ENCODE assay signal across 1 cellular context in genomic region chr9:86282077-86282978, GRCh38.
A peak's percentile ranks its signal among the peaks of the same experiment; 100 is the strongest.
TF ChIP-seq lines count a peak whose summit lies in the region.

ISCA1 (minus strand) TSS chr9:86282538; CDS start chr9:86282458, 80 bp downstream.

TF ChIP-seq in K562, 482 proteins besides CTCF, POLR2A, EP300 and RAD21 (continued from another document and continues in another):
- TF ChIP-seq, protein P1, sequence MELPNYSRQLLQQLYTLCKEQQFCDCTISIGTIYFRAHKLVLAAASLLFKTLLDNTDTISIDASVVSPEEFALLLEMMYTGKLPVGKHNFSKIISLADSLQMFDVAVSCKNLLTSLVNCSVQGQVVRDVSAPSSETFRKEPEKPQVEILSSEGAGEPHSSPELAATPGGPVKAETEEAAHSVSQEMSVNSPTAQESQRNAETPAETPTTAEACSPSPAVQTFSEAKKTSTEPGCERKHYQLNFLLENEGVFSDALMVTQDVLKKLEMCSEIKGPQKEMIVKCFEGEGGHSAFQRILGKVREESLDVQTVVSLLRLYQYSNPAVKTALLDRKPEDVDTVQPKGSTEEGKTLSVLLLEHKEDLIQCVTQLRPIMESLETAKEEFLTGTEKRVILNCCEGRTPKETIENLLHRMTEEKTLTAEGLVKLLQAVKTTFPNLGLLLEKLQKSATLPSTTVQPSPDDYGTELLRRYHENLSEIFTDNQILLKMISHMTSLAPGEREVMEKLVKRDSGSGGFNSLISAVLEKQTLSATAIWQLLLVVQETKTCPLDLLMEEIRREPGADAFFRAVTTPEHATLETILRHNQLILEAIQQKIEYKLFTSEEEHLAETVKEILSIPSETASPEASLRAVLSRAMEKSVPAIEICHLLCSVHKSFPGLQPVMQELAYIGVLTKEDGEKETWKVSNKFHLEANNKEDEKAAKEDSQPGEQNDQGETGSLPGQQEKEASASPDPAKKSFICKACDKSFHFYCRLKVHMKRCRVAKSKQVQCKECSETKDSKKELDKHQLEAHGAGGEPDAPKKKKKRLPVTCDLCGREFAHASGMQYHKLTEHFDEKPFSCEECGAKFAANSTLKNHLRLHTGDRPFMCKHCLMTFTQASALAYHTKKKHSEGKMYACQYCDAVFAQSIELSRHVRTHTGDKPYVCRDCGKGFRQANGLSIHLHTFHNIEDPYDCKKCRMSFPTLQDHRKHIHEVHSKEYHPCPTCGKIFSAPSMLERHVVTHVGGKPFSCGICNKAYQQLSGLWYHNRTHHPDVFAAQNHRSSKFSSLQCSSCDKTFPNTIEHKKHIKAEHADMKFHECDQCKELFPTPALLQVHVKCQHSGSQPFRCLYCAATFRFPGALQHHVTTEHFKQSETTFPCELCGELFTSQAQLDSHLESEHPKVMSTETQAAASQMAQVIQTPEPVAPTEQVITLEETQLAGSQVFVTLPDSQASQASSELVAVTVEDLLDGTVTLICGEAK (IDR thresholded peaks at IDR 0.05): peak; percentile 58
- TF ChIP-seq, protein P1 (CRISPR knock-in tag; IDR thresholded peaks at IDR 0.05): no peak
- TF ChIP-seq NR0B1 (IDR thresholded peaks at IDR 0.05; ENCODE audit: partially characterized antibody) (no peak), TFAP4 (CRISPR knock-in tag; IDR thresholded peaks at IDR 0.05; ENCODE audit: borderline replicate concordance) (peak; percentile 90), CBX3 (IDR thresholded peaks at IDR 0.05; ENCODE audit: borderline replicate concordance in 1 of 2, low read length in 2 of 2) (no peak), YBX1 (IDR thresholded peaks at IDR 0.05) (no peak), CREB3 (tag; conservative IDR thresholded peaks at IDR 0.05; ENCODE audit: low read depth) (no peak), GTF2E2 (tag; IDR thresholded peaks at IDR 0.05) (no peak), ZNF77 (CRISPR knock-in tag; IDR thresholded peaks at IDR 0.05) (no peak), ZNF764 (CRISPR knock-in tag; IDR thresholded peaks at IDR 0.05; ENCODE audit: low read depth) (no peak), SNAPC5 (CRISPR knock-in tag; IDR thresholded peaks at IDR 0.05) (no peak), KDM5B (IDR thresholded peaks at IDR 0.05; ENCODE audit: insufficient replicate concordance, low read depth, low read length) (peak; percentile 74), NR2F6 (CRISPR knock-in tag; IDR thresholded peaks at IDR 0.05) (no peak), SIN3A (IDR thresholded peaks at IDR 0.05; ENCODE audit: borderline replicate concordance in 2 of 2, control insufficient read depth in 1 of 2, low read depth in 2 of 2, low read length in 2 of 2) (peak in 1 of 2 experiments; percentile 32; a peak in 1 of 4 replicates), ZNF592 (IDR thresholded peaks at IDR 0.05) (no peak), ZBTB43 (CRISPR knock-in tag; IDR thresholded peaks at IDR 0.05) (no peak), MAFK (IDR thresholded peaks at IDR 0.05; ENCODE audit: low read length) (no peak), SPI1 (IDR thresholded peaks at IDR 0.05; ENCODE audit: borderline replicate concordance, low read depth, low read length) (no peak), SIN3B (IDR thresholded peaks at IDR 0.05; ENCODE audit: low read depth) (peak; percentile 8; the same call in 1 of the 2 replicates), TARDBP (IDR thresholded peaks at IDR 0.05) (no peak), SLC30A9 (CRISPR knock-in tag; IDR thresholded peaks at IDR 0.05) (no peak)
- TF ChIP-seq, protein P2, sequence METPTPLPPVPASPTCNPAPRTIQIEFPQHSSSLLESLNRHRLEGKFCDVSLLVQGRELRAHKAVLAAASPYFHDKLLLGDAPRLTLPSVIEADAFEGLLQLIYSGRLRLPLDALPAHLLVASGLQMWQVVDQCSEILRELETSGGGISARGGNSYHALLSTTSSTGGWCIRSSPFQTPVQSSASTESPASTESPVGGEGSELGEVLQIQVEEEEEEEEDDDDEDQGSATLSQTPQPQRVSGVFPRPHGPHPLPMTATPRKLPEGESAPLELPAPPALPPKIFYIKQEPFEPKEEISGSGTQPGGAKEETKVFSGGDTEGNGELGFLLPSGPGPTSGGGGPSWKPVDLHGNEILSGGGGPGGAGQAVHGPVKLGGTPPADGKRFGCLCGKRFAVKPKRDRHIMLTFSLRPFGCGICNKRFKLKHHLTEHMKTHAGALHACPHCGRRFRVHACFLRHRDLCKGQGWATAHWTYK (CRISPR knock-in tag; IDR thresholded peaks at IDR 0.05): no peak
- TF ChIP-seq, protein P3, sequence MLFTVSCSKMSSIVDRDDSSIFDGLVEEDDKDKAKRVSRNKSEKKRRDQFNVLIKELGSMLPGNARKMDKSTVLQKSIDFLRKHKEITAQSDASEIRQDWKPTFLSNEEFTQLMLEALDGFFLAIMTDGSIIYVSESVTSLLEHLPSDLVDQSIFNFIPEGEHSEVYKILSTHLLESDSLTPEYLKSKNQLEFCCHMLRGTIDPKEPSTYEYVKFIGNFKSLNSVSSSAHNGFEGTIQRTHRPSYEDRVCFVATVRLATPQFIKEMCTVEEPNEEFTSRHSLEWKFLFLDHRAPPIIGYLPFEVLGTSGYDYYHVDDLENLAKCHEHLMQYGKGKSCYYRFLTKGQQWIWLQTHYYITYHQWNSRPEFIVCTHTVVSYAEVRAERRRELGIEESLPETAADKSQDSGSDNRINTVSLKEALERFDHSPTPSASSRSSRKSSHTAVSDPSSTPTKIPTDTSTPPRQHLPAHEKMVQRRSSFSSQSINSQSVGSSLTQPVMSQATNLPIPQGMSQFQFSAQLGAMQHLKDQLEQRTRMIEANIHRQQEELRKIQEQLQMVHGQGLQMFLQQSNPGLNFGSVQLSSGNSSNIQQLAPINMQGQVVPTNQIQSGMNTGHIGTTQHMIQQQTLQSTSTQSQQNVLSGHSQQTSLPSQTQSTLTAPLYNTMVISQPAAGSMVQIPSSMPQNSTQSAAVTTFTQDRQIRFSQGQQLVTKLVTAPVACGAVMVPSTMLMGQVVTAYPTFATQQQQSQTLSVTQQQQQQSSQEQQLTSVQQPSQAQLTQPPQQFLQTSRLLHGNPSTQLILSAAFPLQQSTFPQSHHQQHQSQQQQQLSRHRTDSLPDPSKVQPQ (CRISPR knock-in tag; IDR thresholded peaks at IDR 0.05; ENCODE audit: borderline replicate concordance): no peak
- TF ChIP-seq, protein P4, sequence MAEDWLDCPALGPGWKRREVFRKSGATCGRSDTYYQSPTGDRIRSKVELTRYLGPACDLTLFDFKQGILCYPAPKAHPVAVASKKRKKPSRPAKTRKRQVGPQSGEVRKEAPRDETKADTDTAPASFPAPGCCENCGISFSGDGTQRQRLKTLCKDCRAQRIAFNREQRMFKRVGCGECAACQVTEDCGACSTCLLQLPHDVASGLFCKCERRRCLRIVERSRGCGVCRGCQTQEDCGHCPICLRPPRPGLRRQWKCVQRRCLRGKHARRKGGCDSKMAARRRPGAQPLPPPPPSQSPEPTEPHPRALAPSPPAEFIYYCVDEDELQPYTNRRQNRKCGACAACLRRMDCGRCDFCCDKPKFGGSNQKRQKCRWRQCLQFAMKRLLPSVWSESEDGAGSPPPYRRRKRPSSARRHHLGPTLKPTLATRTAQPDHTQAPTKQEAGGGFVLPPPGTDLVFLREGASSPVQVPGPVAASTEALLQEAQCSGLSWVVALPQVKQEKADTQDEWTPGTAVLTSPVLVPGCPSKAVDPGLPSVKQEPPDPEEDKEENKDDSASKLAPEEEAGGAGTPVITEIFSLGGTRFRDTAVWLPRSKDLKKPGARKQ (CRISPR knock-in tag; IDR thresholded peaks at IDR 0.05): no peak
